ENCODE assay signal across 8 cellular contexts in genomic region chr2:7241041-7241440, GRCh38.
"Had no signal": no experiment of that assay in that cellular context is flagged by ENCODE, and none has a peak within 500 bp of the region (broad histone marks: within the 10 kb centered on the region; RNA-seq: fewer than 3 reads in every experiment).

No MANE protein-coding gene starts in this region.

- DNase-seq: GM23248, GOT3, H7, H9, HCEC 1CT, HFFc6 had no signal

- ATAC-seq: GM23338, HCT116 had no signal
